Comparison of ENCODE assay signal across 1 cellular context in the genomic region with DNA sequence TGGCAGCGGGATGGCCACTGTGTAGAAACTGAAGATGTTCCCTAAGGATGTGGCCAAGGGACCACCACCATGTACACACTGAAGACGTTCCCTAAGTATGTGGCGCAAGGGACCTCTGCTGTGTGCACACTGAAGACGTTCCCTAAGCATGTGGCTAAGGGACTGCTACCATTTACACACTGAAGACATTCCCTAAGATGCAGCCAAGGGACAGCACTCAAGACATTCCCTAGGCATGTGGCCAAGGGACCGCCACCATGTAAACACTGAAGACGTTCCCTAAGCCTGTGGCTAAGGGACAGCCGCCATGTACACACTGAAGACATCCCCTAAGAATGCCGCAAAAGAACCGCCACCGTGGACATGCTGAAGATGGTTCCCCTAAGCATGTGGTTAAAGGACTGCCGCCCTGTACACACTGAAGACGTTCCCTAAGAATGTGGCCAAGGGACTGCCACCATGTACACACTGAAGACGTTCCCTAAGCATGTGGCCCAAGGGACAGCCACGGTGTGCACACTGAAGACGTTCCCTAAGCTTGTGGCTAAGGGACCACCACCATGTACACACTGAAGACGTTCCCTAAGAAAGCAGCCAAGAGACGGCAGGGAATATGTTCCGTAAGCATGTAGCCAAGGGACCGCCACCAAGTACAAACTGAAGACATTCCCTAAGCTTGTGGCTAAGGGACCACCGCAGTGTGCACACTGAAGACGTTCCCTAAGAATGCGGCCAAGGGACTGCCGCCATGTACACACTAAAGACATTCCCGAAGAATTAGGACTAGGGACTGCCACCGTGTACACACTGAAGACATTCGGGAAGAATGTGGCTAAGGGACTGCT.
A peak's percentile ranks its signal among the peaks of the same experiment; 100 is the strongest.
TF ChIP-seq lines count a peak whose summit lies in the region.

No MANE protein-coding gene starts in this region.

TF ChIP-seq in K562, 482 proteins besides CTCF, POLR2A, EP300 and RAD21 (continued from another document and continues in another):
- TF ChIP-seq CBX5 (IDR thresholded peaks at IDR 0.05; ENCODE audit: borderline replicate concordance, low read depth) (peak; percentile 39), POLR3G (IDR thresholded peaks at IDR 0.05; ENCODE audit: extremely low read depth, insufficient read length, insufficient replicate concordance) (no peak), ARID4B (CRISPR knock-in tag; IDR thresholded peaks at IDR 0.05) (0 out of 2 replicates have a peak, but pooled peaks have one; percentile 2), ELF1 (tag; IDR thresholded peaks at IDR 0.05) (peak; percentile 21; the same call in 1 of the 2 replicates), L3MBTL2 (IDR thresholded peaks at IDR 0.05) (peak; percentile 49; the same call in 1 of the 2 replicates), MYC (IDR thresholded peaks at IDR 0.05; ENCODE audit: low read depth, low read length) (peak; percentile 68), MYC (CRISPR knock-in tag; IDR thresholded peaks at IDR 0.05; ENCODE audit: borderline replicate concordance, low read depth) (peak; percentile 31; the same call in 1 of the 2 replicates), ZFP36 (IDR thresholded peaks at IDR 0.05; ENCODE audit: low read depth, low read length, partially characterized antibody) (no peak), NFE2 (IDR thresholded peaks at IDR 0.05; ENCODE audit: low read depth) (peak; percentile 28; the same call in 1 of the 2 replicates), NCOA2 (IDR thresholded peaks at IDR 0.05; ENCODE audit: partially characterized antibody in 2 of 2) (peak in 1 of 2 experiments; percentile 100), ZNF146 (CRISPR knock-in tag; IDR thresholded peaks at IDR 0.05; ENCODE audit: unreplicated experiment) (no peak), KLF6 (CRISPR knock-in tag; IDR thresholded peaks at IDR 0.05; ENCODE audit: borderline replicate concordance) (no peak), ZNF12 (CRISPR knock-in tag; IDR thresholded peaks at IDR 0.05) (no peak), NFIX (CRISPR knock-in tag; IDR thresholded peaks at IDR 0.05; ENCODE audit: low read depth) (peak; percentile 88), MYNN (IDR thresholded peaks at IDR 0.05) (peak; percentile 39; the same call in 1 of the 2 replicates), MYNN (CRISPR knock-in tag; IDR thresholded peaks at IDR 0.05) (no peak), NELFE (IDR thresholded peaks at IDR 0.05; ENCODE audit: insufficient read depth, insufficient read length) (no peak), NR4A1 (CRISPR knock-in tag; IDR thresholded peaks at IDR 0.05) (no peak), NR4A1 (tag; IDR thresholded peaks at IDR 0.05) (no peak), TCF7L2 (IDR thresholded peaks at IDR 0.05; ENCODE audit: low read depth, low read length) (no peak), FOXP4 (CRISPR knock-in tag; IDR thresholded peaks at IDR 0.05; ENCODE audit: borderline replicate concordance) (peak; percentile 86), XRCC5 (IDR thresholded peaks at IDR 0.05; ENCODE audit: low read depth, low read length) (peak; percentile 13; the same call in 1 of the 2 replicates)
- TF ChIP-seq, protein P1, sequence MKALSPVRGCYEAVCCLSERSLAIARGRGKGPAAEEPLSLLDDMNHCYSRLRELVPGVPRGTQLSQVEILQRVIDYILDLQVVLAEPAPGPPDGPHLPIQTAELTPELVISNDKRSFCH (CRISPR knock-in tag; IDR thresholded peaks at IDR 0.05): no peak
- TF ChIP-seq, protein P1 (tag; IDR thresholded peaks at IDR 0.05): 0 out of 2 replicates have a peak, but pooled peaks have one; percentile 32
- TF ChIP-seq, protein P2, sequence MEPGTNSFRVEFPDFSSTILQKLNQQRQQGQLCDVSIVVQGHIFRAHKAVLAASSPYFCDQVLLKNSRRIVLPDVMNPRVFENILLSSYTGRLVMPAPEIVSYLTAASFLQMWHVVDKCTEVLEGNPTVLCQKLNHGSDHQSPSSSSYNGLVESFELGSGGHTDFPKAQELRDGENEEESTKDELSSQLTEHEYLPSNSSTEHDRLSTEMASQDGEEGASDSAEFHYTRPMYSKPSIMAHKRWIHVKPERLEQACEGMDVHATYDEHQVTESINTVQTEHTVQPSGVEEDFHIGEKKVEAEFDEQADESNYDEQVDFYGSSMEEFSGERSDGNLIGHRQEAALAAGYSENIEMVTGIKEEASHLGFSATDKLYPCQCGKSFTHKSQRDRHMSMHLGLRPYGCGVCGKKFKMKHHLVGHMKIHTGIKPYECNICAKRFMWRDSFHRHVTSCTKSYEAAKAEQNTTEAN (CRISPR knock-in tag; IDR thresholded peaks at IDR 0.05): 0 out of 2 replicates have a peak, but pooled peaks have one; percentile 29
- TF ChIP-seq, protein P3, sequence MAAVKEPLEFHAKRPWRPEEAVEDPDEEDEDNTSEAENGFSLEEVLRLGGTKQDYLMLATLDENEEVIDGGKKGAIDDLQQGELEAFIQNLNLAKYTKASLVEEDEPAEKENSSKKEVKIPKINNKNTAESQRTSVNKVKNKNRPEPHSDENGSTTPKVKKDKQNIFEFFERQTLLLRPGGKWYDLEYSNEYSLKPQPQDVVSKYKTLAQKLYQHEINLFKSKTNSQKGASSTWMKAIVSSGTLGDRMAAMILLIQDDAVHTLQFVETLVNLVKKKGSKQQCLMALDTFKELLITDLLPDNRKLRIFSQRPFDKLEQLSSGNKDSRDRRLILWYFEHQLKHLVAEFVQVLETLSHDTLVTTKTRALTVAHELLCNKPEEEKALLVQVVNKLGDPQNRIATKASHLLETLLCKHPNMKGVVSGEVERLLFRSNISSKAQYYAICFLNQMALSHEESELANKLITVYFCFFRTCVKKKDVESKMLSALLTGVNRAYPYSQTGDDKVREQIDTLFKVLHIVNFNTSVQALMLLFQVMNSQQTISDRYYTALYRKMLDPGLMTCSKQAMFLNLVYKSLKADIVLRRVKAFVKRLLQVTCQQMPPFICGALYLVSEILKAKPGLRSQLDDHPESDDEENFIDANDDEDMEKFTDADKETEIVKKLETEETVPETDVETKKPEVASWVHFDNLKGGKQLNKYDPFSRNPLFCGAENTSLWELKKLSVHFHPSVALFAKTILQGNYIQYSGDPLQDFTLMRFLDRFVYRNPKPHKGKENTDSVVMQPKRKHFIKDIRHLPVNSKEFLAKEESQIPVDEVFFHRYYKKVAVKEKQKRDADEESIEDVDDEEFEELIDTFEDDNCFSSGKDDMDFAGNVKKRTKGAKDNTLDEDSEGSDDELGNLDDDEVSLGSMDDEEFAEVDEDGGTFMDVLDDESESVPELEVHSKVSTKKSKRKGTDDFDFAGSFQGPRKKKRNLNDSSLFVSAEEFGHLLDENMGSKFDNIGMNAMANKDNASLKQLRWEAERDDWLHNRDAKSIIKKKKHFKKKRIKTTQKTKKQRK (IDR thresholded peaks at IDR 0.05; ENCODE audit: borderline replicate concordance, low read depth, low read length): no peak
- TF ChIP-seq, protein P4, sequence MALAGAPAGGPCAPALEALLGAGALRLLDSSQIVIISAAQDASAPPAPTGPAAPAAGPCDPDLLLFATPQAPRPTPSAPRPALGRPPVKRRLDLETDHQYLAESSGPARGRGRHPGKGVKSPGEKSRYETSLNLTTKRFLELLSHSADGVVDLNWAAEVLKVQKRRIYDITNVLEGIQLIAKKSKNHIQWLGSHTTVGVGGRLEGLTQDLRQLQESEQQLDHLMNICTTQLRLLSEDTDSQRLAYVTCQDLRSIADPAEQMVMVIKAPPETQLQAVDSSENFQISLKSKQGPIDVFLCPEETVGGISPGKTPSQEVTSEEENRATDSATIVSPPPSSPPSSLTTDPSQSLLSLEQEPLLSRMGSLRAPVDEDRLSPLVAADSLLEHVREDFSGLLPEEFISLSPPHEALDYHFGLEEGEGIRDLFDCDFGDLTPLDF (CRISPR knock-in tag; IDR thresholded peaks at IDR 0.05): no peak
- TF ChIP-seq, protein P5, sequence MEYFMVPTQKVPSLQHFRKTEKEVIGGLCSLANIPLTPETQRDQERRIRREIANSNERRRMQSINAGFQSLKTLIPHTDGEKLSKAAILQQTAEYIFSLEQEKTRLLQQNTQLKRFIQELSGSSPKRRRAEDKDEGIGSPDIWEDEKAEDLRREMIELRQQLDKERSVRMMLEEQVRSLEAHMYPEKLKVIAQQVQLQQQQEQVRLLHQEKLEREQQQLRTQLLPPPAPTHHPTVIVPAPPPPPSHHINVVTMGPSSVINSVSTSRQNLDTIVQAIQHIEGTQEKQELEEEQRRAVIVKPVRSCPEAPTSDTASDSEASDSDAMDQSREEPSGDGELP (CRISPR knock-in tag; IDR thresholded peaks at IDR 0.05; ENCODE audit: borderline replicate concordance): peak; percentile 62
- TF ChIP-seq, protein P6, sequence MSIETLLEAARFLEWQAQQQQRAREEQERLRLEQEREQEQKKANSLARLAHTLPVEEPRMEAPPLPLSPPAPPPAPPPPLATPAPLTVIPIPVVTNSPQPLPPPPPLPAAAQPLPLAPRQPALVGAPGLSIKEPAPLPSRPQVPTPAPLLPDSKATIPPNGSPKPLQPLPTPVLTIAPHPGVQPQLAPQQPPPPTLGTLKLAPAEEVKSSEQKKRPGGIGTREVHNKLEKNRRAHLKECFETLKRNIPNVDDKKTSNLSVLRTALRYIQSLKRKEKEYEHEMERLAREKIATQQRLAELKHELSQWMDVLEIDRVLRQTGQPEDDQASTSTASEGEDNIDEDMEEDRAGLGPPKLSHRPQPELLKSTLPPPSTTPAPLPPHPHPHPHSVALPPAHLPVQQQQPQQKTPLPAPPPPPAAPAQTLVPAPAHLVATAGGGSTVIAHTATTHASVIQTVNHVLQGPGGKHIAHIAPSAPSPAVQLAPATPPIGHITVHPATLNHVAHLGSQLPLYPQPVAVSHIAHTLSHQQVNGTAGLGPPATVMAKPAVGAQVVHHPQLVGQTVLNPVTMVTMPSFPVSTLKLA (conservative IDR thresholded peaks at IDR 0.05): peak; percentile 82 to 88
